In genomic region chr2:2389215-2389614, GRCh38 we compare ENCODE assay signal across 1 cellular context.
TF ChIP-seq lines count a peak whose summit lies in the region.

No MANE protein-coding gene starts in this region.

TF ChIP-seq in WTC11, 78 proteins besides CTCF, POLR2A, EP300 and RAD21 (continued from another document):
- TF ChIP-seq ZBTB43 (CRISPR knock-in tag; IDR thresholded peaks at IDR 0.05) (no peak), FOXP4 (CRISPR knock-in tag; IDR thresholded peaks at IDR 0.05) (no peak)
